21 cellular contexts compared by ENCODE assay signal in the genomic region with DNA sequence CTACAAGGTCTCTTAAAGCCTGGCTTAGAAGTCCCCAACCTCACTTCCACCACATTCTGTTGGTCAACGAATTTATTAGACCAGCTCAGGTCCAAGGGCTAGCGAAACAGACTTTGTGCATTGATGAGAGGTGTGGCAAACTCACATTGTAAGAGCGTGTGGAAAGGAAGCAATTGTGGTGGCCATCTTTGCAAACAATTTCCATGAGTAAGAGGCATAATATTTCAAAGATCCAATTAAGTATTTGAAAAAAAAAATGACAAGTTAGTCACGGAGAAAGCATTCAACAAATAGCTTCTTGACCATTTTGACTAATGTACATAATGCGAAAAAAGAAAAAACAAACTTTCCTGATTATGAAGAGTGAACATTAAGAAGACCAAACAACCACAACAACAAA. TPM values are rescaled to one million over a fixed set of nuclear protein-coding genes. Genes with fewer than 3 reads are reported as not detected.
"Had no signal": no experiment of that assay in that cellular context is flagged by ENCODE, and none has a peak within 500 bp of the region (broad histone marks: within the 10 kb centered on the region; RNA-seq: fewer than 3 reads in every experiment).

No MANE protein-coding gene starts in this region.

- DNase-seq: effector CD4-positive, alpha-beta T cell; endodermal cell; foreskin melanocyte; head of caudate nucleus; left colon; left ventricle myocardium superior; mesenchymal stem cell; midbrain; nucleus accumbens; ovary; small intestine; stimulated activated CD4-positive, alpha-beta T cell treated with anti-CD3 and anti-CD28 coated beads, Interleukin-12 subunit alpha, Interleukin-12 subunit beta, amount 100 ng/mL, for 4 hours; stimulated activated naive CD4-positive, alpha-beta T cell; stomach; substantia nigra; transverse colon had no signal

- H3K9me3 Mint-ChIP-seq: neural progenitor cell had no signal

- H3K4me1 Mint-ChIP-seq: neural progenitor cell had no signal

- ATAC-seq: left colon; left ventricle myocardium superior; natural killer cell treated with Interleukin-12 subunit alpha and Interleukin-12 subunit beta and Interleukin-15 and Interleukin-18, amount 100 ng/mL, for 72 hours had no signal

- H3K27ac Mint-ChIP-seq: endodermal cell; natural killer cell treated with Interleukin-12 subunit alpha and Interleukin-12 subunit beta and Interleukin-15 and Interleukin-18, amount 100 ng/mL, for 72 hours; neural progenitor cell had no signal

- FAIRE-seq: endothelial cell of umbilical vein, small intestine had no signal

- H3K36me3 Mint-ChIP-seq: natural killer cell treated with Interleukin-12 subunit alpha and Interleukin-12 subunit beta and Interleukin-15 and Interleukin-18, amount 100 ng/mL, for 72 hours; neural progenitor cell had no signal

- H3K4me3 Mint-ChIP-seq: endodermal cell; natural killer cell treated with Interleukin-12 subunit alpha and Interleukin-12 subunit beta and Interleukin-15 and Interleukin-18, amount 100 ng/mL, for 72 hours; neural progenitor cell had no signal

RNA-seq across cellular contexts. Expression of a gene that starts 7.4 kb away (rescaled TPM):
- total RNA-seq: dermis microvascular lymphatic vessel endothelial cell; endodermal cell; endothelial cell of umbilical vein; left ventricle myocardium superior; natural killer cell treated with Interleukin-12 subunit alpha and Interleukin-12 subunit beta and Interleukin-15 and Interleukin-18, amount 100 ng/mL, for 72 hours; right atrium auricular region had no signal
- polyA plus RNA-seq: endothelial cell of umbilical vein had no signal
